ENCODE assay signal across 9 cellular contexts in the genomic region with DNA sequence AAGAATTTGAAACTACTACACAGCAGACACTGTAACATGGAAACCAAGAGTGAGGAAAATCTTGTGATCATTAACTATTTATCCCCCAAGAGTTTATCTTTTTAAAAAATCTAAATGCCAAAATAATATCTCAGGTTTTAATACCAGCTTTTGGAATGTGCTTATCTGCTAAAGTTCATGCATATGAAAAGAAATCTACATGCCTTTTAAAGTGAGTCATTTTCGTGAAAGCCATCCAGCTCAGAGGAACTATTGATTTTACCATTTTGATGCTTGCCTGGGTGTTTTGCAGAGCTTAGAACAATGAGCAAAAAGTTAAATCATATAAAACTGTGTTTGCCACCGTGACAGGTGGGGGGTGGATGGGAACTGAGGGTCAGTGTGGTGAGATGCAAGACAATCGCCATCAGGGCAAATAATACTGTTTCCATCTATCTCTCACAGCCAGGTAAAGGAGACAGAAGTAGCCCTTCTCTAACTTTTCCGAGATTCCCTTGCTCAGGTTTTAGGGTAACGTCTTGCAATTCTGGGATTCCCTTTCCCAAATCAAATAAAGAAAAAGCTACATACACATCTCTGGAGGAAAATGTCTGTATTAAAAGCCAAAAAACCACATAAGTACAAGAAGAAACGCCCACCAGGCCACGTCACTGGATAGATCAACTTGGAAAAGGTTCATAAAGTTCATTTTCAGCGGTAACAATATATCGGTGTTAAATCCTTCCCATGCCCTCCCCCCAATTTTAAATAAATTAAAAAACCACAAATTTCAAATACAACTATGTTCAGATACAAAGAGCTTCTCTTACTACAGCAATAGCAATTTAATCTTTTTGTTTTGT. TPM values are rescaled to one million over a fixed set of nuclear protein-coding genes. Genes with fewer than 3 reads are reported as not detected.
DNase-seq lines count a peak whose midpoint lies in the region; ATAC-seq and TF ChIP-seq lines count a peak whose summit lies in the region.
"Had no signal": no experiment of that assay in that cellular context is flagged by ENCODE, and none has a peak within 500 bp of the region (broad histone marks: within the 10 kb centered on the region; RNA-seq: fewer than 3 reads in every experiment).

No MANE protein-coding gene starts in this region.

- H3K4me2 ChIP-seq in neural progenitor cell: peak overlapping the region; percentile 97

- H3K79me2 ChIP-seq in neural progenitor cell (ENCODE audit: low read depth): peaks cover 6% of the 10 kb centered on the region

- CTCF ChIA-PET in Calu3 (lab: Charles Lee): interaction anchor here (0.6 to 2.6 kb wide), 4 partner anchors 14 to 186 kb away, joined by 4 to 8 read pairs (median 7); no protein-coding TSS in a partner anchor

- TF ChIP-seq CTCF in Calu3 (IDR thresholded peaks at IDR 0.05; ENCODE audit: unreplicated experiment): no peak
- no peak for TF ChIP-seq CTCF in neural progenitor cell (IDR thresholded peaks at IDR 0.05)

- no TSS peak for BruUV-seq in Calu3 (replicated peaks; lab: Mats Ljungman, UMichigan)

- H3K27me3 Mint-ChIP-seq in Calu3 (ENCODE audit: unreplicated experiment) (peaks cover 25% of the 10 kb centered on the region), neural progenitor cell (ENCODE audit: insufficient read depth, low read depth) (peaks cover 20% of the 10 kb centered on the region)

- no peak overlapping the region for H3K27ac ChIP-seq in neural progenitor cell

- intact Hi-C loops in Calu3 (cut with micrococcal nuclease; ENCODE audit: unreplicated experiment) (loop anchor here (10.0 kb wide), 1 partner anchor 431 kb away; no protein-coding TSS in a partner anchor), Right ventricle myocardium superior (cut with DNase I) (loop anchor here (10.0 kb wide), 1 partner anchor 271 kb away; no protein-coding TSS in a partner anchor)

- no peaks in the 10 kb centered on the region for H3K36me3 ChIP-seq in neural progenitor cell

- no peak for DNase-seq in Calu3
- DNase-seq in RKO (ENCODE audit: low spot score): peak; percentile 57
- peak; percentile 35 for DNase-seq in dedifferentiated amniotic fluid mesenchymal stem cell (ENCODE audit: extremely low spot score)
- no peak for DNase-seq in neural progenitor cell (ENCODE audit: low spot score)
- DNase-seq in left lobe of liver (ENCODE audit: low spot score): no peak
- no peak for DNase-seq in Right ventricle myocardium superior
- DNase-seq: KG1 had no signal

- H3K36me3 Mint-ChIP-seq in Calu3 (ENCODE audit: insufficient read depth, unreplicated experiment) (peaks cover 9% of the 10 kb centered on the region), neural progenitor cell (no peaks in the 10 kb centered on the region)

- H3K4me3 ChIP-seq in neural progenitor cell: peak overlapping the region; percentile 82

- no peaks in the 10 kb centered on the region for H4K20me1 ChIP-seq in neural progenitor cell (ENCODE audit: low read depth)

- H2AFZ ChIP-seq in neural progenitor cell (replicated peaks): peak overlapping the region; percentile 88

- no peaks in the 10 kb centered on the region for H3K9me3 ChIP-seq in neural progenitor cell (ENCODE audit: low read depth)

- H3K9ac ChIP-seq in neural progenitor cell: no peak overlapping the region

- H3K9me3 Mint-ChIP-seq in Calu3 (ENCODE audit: low read depth, unreplicated experiment) (no peaks in the 10 kb centered on the region), neural progenitor cell (no peaks in the 10 kb centered on the region)

- peaks cover 19% of the 10 kb centered on the region for H3K27me3 ChIP-seq in neural progenitor cell

- H3K4me3 Mint-ChIP-seq in Calu3 (ENCODE audit: low read depth, unreplicated experiment): peak overlapping the region; percentile 75
- peak overlapping the region; percentile 97 for H3K4me3 Mint-ChIP-seq in neural progenitor cell

- no peak for ATAC-seq in left lobe of liver
- no peak for ATAC-seq in Right ventricle myocardium superior (ENCODE audit: poor library complexity)
- ATAC-seq in GM21360 (IDR thresholded peaks at IDR 0.05; ENCODE audit: unreplicated experiment): no peak
- ATAC-seq in HG03520 (IDR thresholded peaks at IDR 0.05; ENCODE audit: unreplicated experiment): no peak

- peaks cover 27% of the 10 kb centered on the region for H3K4me1 ChIP-seq in neural progenitor cell

- H3K4me1 Mint-ChIP-seq in Calu3 (ENCODE audit: low read depth, unreplicated experiment) (peaks cover under 1% of the 10 kb centered on the region), neural progenitor cell (peaks cover 39% of the 10 kb centered on the region)

- peak overlapping the region; percentile 24 for H3K27ac Mint-ChIP-seq in Calu3 (ENCODE audit: unreplicated experiment)
- no peak overlapping the region for H3K27ac Mint-ChIP-seq in neural progenitor cell

- peaks cover 21% of the 10 kb centered on the region for H3F3A ChIP-seq in neural progenitor cell (ENCODE audit: low read depth)

RNA-seq across cellular contexts. Expression of a gene that starts 2.0 kb away (rescaled TPM):
- total RNA-seq in Calu3 (2022) (2.2 and 2.5 TPM in 2 replicates), neural progenitor cell (ENCODE audit: low replicate concordance) (2.7 and 5.5 TPM in 2 replicates), left lobe of liver (1.1 TPM), Right ventricle myocardium superior (0.48 TPM)

Comparison
In these comparisons a context has a peak if more than half of its experiments do, and no peak if none do; other contexts are left out.
1. DNase-seq: peak in RKO (single experiment) and dedifferentiated amniotic fluid mesenchymal stem cell (single experiment); none in Calu3 (single experiment), neural progenitor cell (single experiment), left lobe of liver (single experiment) and Right ventricle myocardium superior (single experiment).